ENCODE assay signal across 2 cellular contexts in genomic region chr15:69117431-69117841, GRCh38.
A peak's percentile ranks its signal among the peaks of the same experiment; 100 is the strongest.
TF ChIP-seq lines count a peak whose summit lies in the region.

No MANE protein-coding gene starts in this region.

TF ChIP-seq in IMR-90, 13 proteins besides CTCF, POLR2A, EP300 and RAD21:
- TF ChIP-seq USF2 (IDR thresholded peaks at IDR 0.05; ENCODE audit: low read depth, low read length) (no peak), CHD1 (IDR thresholded peaks at IDR 0.05; ENCODE audit: low read depth, low read length) (no peak)
TF ChIP-seq in IMR-90: peak in this region for 0.

TF ChIP-seq in K562, 482 proteins besides CTCF, POLR2A, EP300 and RAD21:
- TF ChIP-seq JUNB (CRISPR knock-in tag; conservative IDR thresholded peaks at IDR 0.05) = no peak
- TF ChIP-seq ZNF561 (CRISPR knock-in tag; conservative IDR thresholded peaks at IDR 0.05) = no peak
- TF ChIP-seq NFIC (IDR thresholded peaks at IDR 0.05) = no peak
- peak in 1 of 2 experiments; percentile 55; a peak in 2 of 4 replicates for TF ChIP-seq MAZ (CRISPR knock-in tag; conservative IDR thresholded peaks at IDR 0.05 in 1 of 2, IDR thresholded peaks at IDR 0.05 in 1 of 2)
- TF ChIP-seq ZKSCAN3 (CRISPR knock-in tag; IDR thresholded peaks at IDR 0.05) = no peak
- no peak for TF ChIP-seq NR0B1 (IDR thresholded peaks at IDR 0.05; ENCODE audit: partially characterized antibody)
- no peak for TF ChIP-seq ZNF512 (tag; IDR thresholded peaks at IDR 0.05)
- TF ChIP-seq CREB5 (CRISPR knock-in tag; IDR thresholded peaks at IDR 0.05) = no peak
